In genomic region chr6:67219336-67219735, GRCh38 we compare ENCODE assay signal across 27 cellular contexts.
"Had no signal": no experiment of that assay in that cellular context is flagged by ENCODE, and none has a peak within 500 bp of the region (broad histone marks: within the 10 kb centered on the region; RNA-seq: fewer than 3 reads in every experiment).

No MANE protein-coding gene starts in this region.

- ATAC-seq: activated CD4-positive, CD25-positive, alpha-beta regulatory T cell treated with anti-CD3 and anti-CD28 coated beads, Interleukin-2, amount 50 U/mL, for 24 hours; effector memory CD8-positive, alpha-beta T cell; foreskin keratinocyte; heart right ventricle; naive thymus-derived CD4-positive, alpha-beta T cell; stimulated activated naive CD8-positive, alpha-beta T cell treated with anti-CD3 and anti-CD28 coated beads, Interleukin-15, Interleukin-2, amounts not matched to agents 100 U/mL and 50 U/mL, for 24 hours; T-helper 17 cell had no signal

- H3K4me3 Mint-ChIP-seq: activated naive CD4-positive, alpha-beta T cell treated with anti-CD3 and anti-CD28 coated beads for 36 hours; activated naive CD8-positive, alpha-beta T cell treated with anti-CD3 and anti-CD28 coated beads, Interleukin-2, amount 10 ng/mL, durations not matched to agents 7 days and 5 days; brain; effector memory CD8-positive, alpha-beta T cell; mesothelial cell of epicardium; naive thymus-derived CD4-positive, alpha-beta T cell; T-helper 17 cell had no signal

- H3K4me3 ChIP-seq: cardiac muscle cell, heart right ventricle, right atrium auricular region, spleen, testis had no signal

- H3K27ac Mint-ChIP-seq: activated naive CD4-positive, alpha-beta T cell treated with anti-CD3 and anti-CD28 coated beads for 36 hours; activated naive CD8-positive, alpha-beta T cell treated with anti-CD3 and anti-CD28 coated beads, Interleukin-2, amount 10 ng/mL, durations not matched to agents 7 days and 5 days; brain; effector memory CD8-positive, alpha-beta T cell; mesothelial cell of epicardium; T-helper 17 cell had no signal

- H3K9me3 Mint-ChIP-seq: brain, mesothelial cell of epicardium had no signal

- H3K36me3 Mint-ChIP-seq: activated naive CD8-positive, alpha-beta T cell treated with anti-CD3 and anti-CD28 coated beads, Interleukin-2, amount 10 ng/mL, durations not matched to agents 7 days and 5 days; brain; mesothelial cell of epicardium; naive thymus-derived CD4-positive, alpha-beta T cell had no signal

- H3K4me1 Mint-ChIP-seq: activated naive CD8-positive, alpha-beta T cell treated with anti-CD3 and anti-CD28 coated beads, Interleukin-2, amount 10 ng/mL, durations not matched to agents 7 days and 5 days; brain; mesothelial cell of epicardium; naive thymus-derived CD4-positive, alpha-beta T cell; T-helper 17 cell had no signal

- DNase-seq: activated CD4-positive, alpha-beta T cell treated with anti-CD3 and anti-CD28 coated beads for 48 hours; activated CD4-positive, alpha-beta T cell treated with anti-CD3 and anti-CD28 coated beads, Interleukin-2, amount 50 U/mL, for 48 hours; activated CD8-positive, alpha-beta memory T cell treated with anti-CD3 and anti-CD28 coated beads for 24 hours; activated effector memory CD4-positive, alpha-beta T cell treated with Interleukin-2 at 50 U/mL for 16 hours; activated naive CD4-positive, alpha-beta T cell treated with anti-CD3 and anti-CD28 coated beads for 36 hours; activated naive CD8-positive, alpha-beta T cell treated with anti-CD3 and anti-CD28 coated beads, Interleukin-2, amount 10 ng/mL, durations not matched to agents 7 days and 5 days; amygdala; cerebellar nuclear complex; cortex of kidney; effector memory CD8-positive, alpha-beta T cell; erythroblast; foreskin keratinocyte; heart right ventricle; naive thymus-derived CD4-positive, alpha-beta T cell; occipital lobe; spleen; stimulated activated naive CD8-positive, alpha-beta T cell treated with anti-CD3 and anti-CD28 coated beads, Interleukin-15, Interleukin-2, amounts not matched to agents 100 U/mL and 50 U/mL, for 24 hours; T-helper 17 cell; T1000; testis; trophoblast cell; WERI-Rb-1 had no signal

- H3K27me3 Mint-ChIP-seq: activated naive CD8-positive, alpha-beta T cell treated with anti-CD3 and anti-CD28 coated beads, Interleukin-2, amount 10 ng/mL, durations not matched to agents 7 days and 5 days; brain; effector memory CD8-positive, alpha-beta T cell; naive thymus-derived CD4-positive, alpha-beta T cell; T-helper 17 cell had no signal
